ENCODE assay signal across 10 cellular contexts in genomic region chr15:89299896-89300295, GRCh38. TPM values are rescaled to one million over a fixed set of nuclear protein-coding genes. Genes with fewer than 3 reads are reported as not detected.
DNase-seq lines count a peak whose midpoint lies in the region; FAIRE-seq and TF ChIP-seq lines count a peak whose summit lies in the region.
"Had no signal": no experiment of that assay in that cellular context is flagged by ENCODE, and none has a peak within 500 bp of the region (broad histone marks: within the 10 kb centered on the region; RNA-seq: fewer than 3 reads in every experiment).

No MANE protein-coding gene starts in this region.

- no peaks in the 10 kb centered on the region for H3K9me2 ChIP-seq in OCI-LY7 (ENCODE audit: insufficient read depth, low read length)

- dilution Hi-C loops in endothelial cell of umbilical vein (cut with MboI; ENCODE audit: extremely low pct_ligation_motif_present, low sequenced_read_pairs): no loop called here

- H3K9me3 ChIP-seq in OCI-LY7 (ENCODE audit: low read length): no peaks in the 10 kb centered on the region
- H3K9me3 ChIP-seq in endothelial cell of umbilical vein (replicated peaks; ENCODE audit: control insufficient read depth, insufficient read depth, low read length): no peaks in the 10 kb centered on the region
- H3K9me3 ChIP-seq in osteoblast (ENCODE audit: low read depth, low read length): peaks cover 2% of the 10 kb centered on the region

- no peak overlapping the region for H3K4me3 ChIP-seq in OCI-LY7 (ENCODE audit: low read depth, low read length, poor library complexity, severe bottlenecking)
- H3K4me3 ChIP-seq in endothelial cell of umbilical vein (replicated peaks in 1 of 3; ENCODE audit: insufficient read depth in 1 of 3, low read depth in 1 of 3, low read length in 3 of 3): no peak overlapping the region
- no peak overlapping the region for H3K4me3 ChIP-seq in osteoblast (ENCODE audit: insufficient read depth, low read length)

- H3K27me3 ChIP-seq in endothelial cell of umbilical vein (ENCODE audit: control insufficient read depth in 2 of 2, insufficient read depth in 2 of 2, low read length in 2 of 2) (no peaks in the 10 kb centered on the region), osteoblast (ENCODE audit: insufficient read depth, low read length) (no peaks in the 10 kb centered on the region)

- no peak for FAIRE-seq in endothelial cell of umbilical vein (lab: Jason Lieb, UNC)

- intact Hi-C loops in OCI-LY7 (cut with micrococcal nuclease; ENCODE audit: unreplicated experiment): loop anchor here (5.0 kb wide), 2 partner anchors 38 to 93 kb away; no protein-coding TSS in a partner anchor
- intact Hi-C loops in endothelial cell of umbilical vein (cut with micrococcal nuclease): loop anchor here (1.0 kb wide), 1 partner anchor 93 kb away; no protein-coding TSS in a partner anchor

- peak; percentile 44; the same call in 1 of the 2 replicates for TF ChIP-seq CTCF in OCI-LY7 (conservative IDR thresholded peaks at IDR 0.05; ENCODE audit: low read length)
- peak in 1 of 2 donors; percentile 9 for TF ChIP-seq CTCF in endothelial cell of umbilical vein (IDR thresholded peaks at IDR 0.05; ENCODE audit: extremely low read depth in 1 of 2, insufficient read depth in 1 of 2, low read depth in 1 of 2, low read length in 2 of 2)
- peak; percentile 51 for TF ChIP-seq CTCF in osteoblast (IDR thresholded peaks at IDR 0.05; ENCODE audit: extremely low read depth, low read depth, low read length)

- no peaks in the 10 kb centered on the region for H3K79me2 ChIP-seq in OCI-LY7 (ENCODE audit: insufficient read depth, low read depth, low read length)
- no peaks in the 10 kb centered on the region for H3K79me2 ChIP-seq in endothelial cell of umbilical vein (ENCODE audit: control insufficient read depth, insufficient read depth, low read length)
- H3K79me2 ChIP-seq in osteoblast (ENCODE audit: insufficient read depth, low read length): no peaks in the 10 kb centered on the region

- H2AFZ ChIP-seq in OCI-LY7 (ENCODE audit: low read length) (no peak overlapping the region), endothelial cell of umbilical vein (ENCODE audit: low read depth, low read length) (no peak overlapping the region), osteoblast (ENCODE audit: low read length) (peak overlapping the region; percentile 19)

- H3K36me3 ChIP-seq in OCI-LY7 (ENCODE audit: insufficient read depth, low read length): peaks cover 88% of the 10 kb centered on the region
- peaks cover 0 to 6% of the 10 kb centered on the region in 2 experiments for H3K36me3 ChIP-seq in endothelial cell of umbilical vein (ENCODE audit: control insufficient read depth in 2 of 2, extremely low read depth in 1 of 2, insufficient read depth in 2 of 2, low read length in 2 of 2)
- H3K36me3 ChIP-seq in osteoblast (ENCODE audit: insufficient read depth, low read length): peaks cover 16% of the 10 kb centered on the region

- H3K27ac ChIP-seq in OCI-LY7 (ENCODE audit: low read depth, low read length, poor library complexity, severe bottlenecking): no peak overlapping the region
- no peak overlapping the region for H3K27ac ChIP-seq in endothelial cell of umbilical vein (ENCODE audit: insufficient read depth, low read depth, low read length)
- H3K27ac ChIP-seq in osteoblast (ENCODE audit: low read depth, low read length): no peak overlapping the region

- CTCF ChIA-PET in OCI-LY7 (lab: Charles Lee; ENCODE audit: unreplicated experiment): no interaction called here
- CTCF ChIA-PET in endothelial cell of umbilical vein (lab: Charles Lee): interaction anchor here (0.6 to 6.3 kb wide), 12 partner anchors 9 to 266 kb away, joined by 3 to 104 read pairs (median 3); no protein-coding TSS in a partner anchor

- no peaks in the 10 kb centered on the region for H3K4me1 ChIP-seq in OCI-LY7 (ENCODE audit: insufficient read depth, low read length, poor library complexity, severe bottlenecking)
- no peaks in the 10 kb centered on the region for H3K4me1 ChIP-seq in endothelial cell of umbilical vein (ENCODE audit: control insufficient read depth, extremely low read depth, insufficient read depth, low read length)
- H3K4me1 ChIP-seq in osteoblast (ENCODE audit: insufficient read depth, low read length): no peaks in the 10 kb centered on the region

- no peak overlapping the region for H3K9ac ChIP-seq in endothelial cell of umbilical vein (replicated peaks; ENCODE audit: extremely low read depth, insufficient read depth, low read length)

- H3K4me2 ChIP-seq in OCI-LY7 (ENCODE audit: low read length): no peak overlapping the region
- no peak overlapping the region for H3K4me2 ChIP-seq in endothelial cell of umbilical vein (ENCODE audit: insufficient read depth, low read length)
- no peak overlapping the region for H3K4me2 ChIP-seq in osteoblast (ENCODE audit: insufficient read depth, low read length)

- no peaks in the 10 kb centered on the region for H3K9me1 ChIP-seq in endothelial cell of umbilical vein (replicated peaks; ENCODE audit: control insufficient read depth, extremely low read depth, insufficient read depth, low read length)

- TF ChIP-seq POLR2A in endothelial cell of umbilical vein (IDR thresholded peaks at IDR 0.05; ENCODE audit: low read depth, low read length): no peak

- BruUV-seq in OCI-LY7 (replicated peaks; lab: Mats Ljungman, UMichigan) (no TSS peak), endothelial cell of umbilical vein (replicated peaks; lab: Mats Ljungman, UMichigan) (no TSS peak)

- no peaks in the 10 kb centered on the region for H4K20me1 ChIP-seq in OCI-LY7 (ENCODE audit: insufficient read depth, low read length)
- no peaks in the 10 kb centered on the region for H4K20me1 ChIP-seq in endothelial cell of umbilical vein (replicated peaks; ENCODE audit: control insufficient read depth, extremely low read depth, insufficient read depth, low read length)
- no peaks in the 10 kb centered on the region for H4K20me1 ChIP-seq in osteoblast (ENCODE audit: insufficient read depth, low read length)

- DNase-seq in Daoy (ENCODE audit: low read depth) (peak; percentile 15), OCI-LY7 (ENCODE audit: low spot score) (no peak), endothelial cell of umbilical vein (ENCODE audit: low read depth, low spot score) (peak; percentile 25), osteoblast (ENCODE audit: insufficient read length, low spot score, missing footprints) (peak; percentile 75), activated gamma-delta T cell treated with Interleukin-2 at 50 U/mL for 16 hours (no peak), ureter (ENCODE audit: low spot score) (no peak), NCI-H345 (lab: John Stamatoyannopoulos, UW) (no peak)
- DNase-seq: activated CD4-positive, alpha-beta T cell treated with anti-CD3 and anti-CD28 coated beads for 1 hour; aorta; NCI-H446 had no signal

- POLR2A ChIA-PET in OCI-LY7 (lab: Charles Lee): no interaction called here
- POLR2A ChIA-PET in endothelial cell of umbilical vein (lab: Charles Lee): no interaction called here

TF ChIP-seq in endothelial cell of umbilical vein, 7 proteins besides CTCF, POLR2A, EP300 and RAD21:
- TF ChIP-seq POLR2AphosphoS5 (IDR thresholded peaks at IDR 0.05; ENCODE audit: insufficient read depth, low read depth, low read length) (no peak), JUN (IDR thresholded peaks at IDR 0.05; ENCODE audit: borderline replicate concordance, insufficient read depth, insufficient read length, low read depth) (no peak), MYC (IDR thresholded peaks at IDR 0.05; ENCODE audit: low read depth, low read length) (no peak), GATA2 (IDR thresholded peaks at IDR 0.05; ENCODE audit: insufficient read depth, insufficient read length, low read depth, low read length) (no peak), EZH2 (IDR thresholded peaks at IDR 0.05; ENCODE audit: borderline replicate concordance, low read depth, low read length, severe bottlenecking) (no peak), MAX (IDR thresholded peaks at IDR 0.05; ENCODE audit: insufficient read depth, insufficient read length) (no peak), FOS (IDR thresholded peaks at IDR 0.05; ENCODE audit: borderline replicate concordance, insufficient read depth, low read length) (no peak)

RNA-seq across cellular contexts. Expression of gene POLG, which starts 34.7 kb away (rescaled TPM):
- 30.9 and 35.0 TPM in 2 replicates for total RNA-seq in Daoy (2014; rRNA removed; shearing (Covaris generic))
- total RNA-seq in OCI-LY7 (2014; rRNA removed; shearing (Covaris generic)): 78.3 and 80.2 TPM in 2 replicates
- 91.6 and 93.7 TPM in 2 replicates for total RNA-seq in OCI-LY7 (2022)
- 77.7 and 79.4 TPM in 2 replicates for total RNA-seq in endothelial cell of umbilical vein
- polyA plus RNA-seq in endothelial cell of umbilical vein: 33.8 and 36.6 TPM in 2 replicates
- polyA plus RNA-seq in endothelial cell of umbilical vein (2011; cell fraction: cytosol; rRNA removed): 24.9 and 27.4 TPM in 2 replicates
- polyA plus RNA-seq in endothelial cell of umbilical vein (2011; cell fraction: nucleus; rRNA removed): 236 and 246 TPM in 2 replicates
- 53.5 and 54.2 TPM in 2 replicates for polyA plus RNA-seq in endothelial cell of umbilical vein (2012)
- 74.4 and 77.4 TPM in 2 replicates for polyA minus RNA-seq in endothelial cell of umbilical vein
- 24.2 TPM for polyA minus RNA-seq in endothelial cell of umbilical vein (2011; cell fraction: cytosol; rRNA and poly(A)+ RNA removed)
- 61.2 and 82.9 TPM in 2 replicates for polyA minus RNA-seq in endothelial cell of umbilical vein (2011; cell fraction: nucleus; rRNA and poly(A)+ RNA removed)
- 50.7 and 61.2 TPM in 2 replicates for total RNA-seq in osteoblast
- total RNA-seq in ureter: 64.8 TPM

RNA-seq across cellular contexts. Expression of gene FANCI, which starts 56.1 kb away (rescaled TPM):
- total RNA-seq in Daoy (2014; rRNA removed; shearing (Covaris generic)): 39.1 and 72.2 TPM in 2 replicates
- 112 and 118 TPM in 2 replicates for total RNA-seq in OCI-LY7 (2014; rRNA removed; shearing (Covaris generic))
- total RNA-seq in OCI-LY7 (2022): 211 and 231 TPM in 2 replicates
- total RNA-seq in endothelial cell of umbilical vein: 65.9 and 74.7 TPM in 2 replicates
- polyA plus RNA-seq in endothelial cell of umbilical vein: 10.8 and 19.9 TPM in 2 replicates
- polyA plus RNA-seq in endothelial cell of umbilical vein (2011; cell fraction: cytosol; rRNA removed): 17.8 and 18.2 TPM in 2 replicates
- polyA plus RNA-seq in endothelial cell of umbilical vein (2011; cell fraction: nucleus; rRNA removed): 63.0 and 89.9 TPM in 2 replicates
- 20.1 and 45.1 TPM in 2 replicates for polyA plus RNA-seq in endothelial cell of umbilical vein (2012)
- polyA minus RNA-seq in endothelial cell of umbilical vein: 23.2 and 47.1 TPM in 2 replicates
- polyA minus RNA-seq in endothelial cell of umbilical vein (2011; cell fraction: cytosol; rRNA and poly(A)+ RNA removed): 68.2 TPM
- polyA minus RNA-seq in endothelial cell of umbilical vein (2011; cell fraction: nucleus; rRNA and poly(A)+ RNA removed): 28.6 and 63.5 TPM in 2 replicates
- 11.8 and 59.4 TPM in 2 replicates for total RNA-seq in osteoblast
- total RNA-seq in ureter: 8.2 TPM

Comparison
In these comparisons a context has a peak if more than half of its experiments do, and no peak if none do; other contexts are left out.
1. DNase-seq: peak in Daoy (single experiment), endothelial cell of umbilical vein (single experiment) and osteoblast (single experiment); none in OCI-LY7 (single experiment), activated gamma-delta T cell treated with Interleukin-2 at 50 U/mL for 16 hours (single experiment), ureter (single experiment) and NCI-H345 (single experiment).